1 cellular context compared by ENCODE assay signal in the genomic region with DNA sequence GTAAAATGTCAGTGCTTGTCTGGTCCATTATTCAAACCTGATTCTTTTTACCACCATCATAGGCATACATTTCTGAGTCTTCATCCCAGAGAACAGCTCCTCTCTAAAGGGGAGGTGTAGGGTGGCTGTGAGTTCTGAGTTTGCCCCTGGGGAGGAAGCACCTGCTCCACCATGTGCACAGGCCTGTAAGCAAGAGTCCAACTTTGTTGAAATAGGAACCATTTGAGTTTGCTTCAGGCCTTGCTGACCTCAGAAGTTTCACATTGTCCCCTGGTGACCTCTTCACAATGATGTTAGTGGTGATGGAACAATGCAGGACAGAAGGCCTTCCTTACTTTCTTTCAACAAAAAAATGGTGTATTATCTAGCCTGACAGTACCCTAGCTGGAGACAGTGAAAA.
TF ChIP-seq lines count a peak whose summit lies in the region.

No MANE protein-coding gene starts in this region.

TF ChIP-seq in SK-N-SH treated with all-trans-retinoic acid at 6 μM for 48 hours, 23 proteins besides CTCF, POLR2A, EP300 and RAD21 (continued from another document):
- TF ChIP-seq, protein P1, sequence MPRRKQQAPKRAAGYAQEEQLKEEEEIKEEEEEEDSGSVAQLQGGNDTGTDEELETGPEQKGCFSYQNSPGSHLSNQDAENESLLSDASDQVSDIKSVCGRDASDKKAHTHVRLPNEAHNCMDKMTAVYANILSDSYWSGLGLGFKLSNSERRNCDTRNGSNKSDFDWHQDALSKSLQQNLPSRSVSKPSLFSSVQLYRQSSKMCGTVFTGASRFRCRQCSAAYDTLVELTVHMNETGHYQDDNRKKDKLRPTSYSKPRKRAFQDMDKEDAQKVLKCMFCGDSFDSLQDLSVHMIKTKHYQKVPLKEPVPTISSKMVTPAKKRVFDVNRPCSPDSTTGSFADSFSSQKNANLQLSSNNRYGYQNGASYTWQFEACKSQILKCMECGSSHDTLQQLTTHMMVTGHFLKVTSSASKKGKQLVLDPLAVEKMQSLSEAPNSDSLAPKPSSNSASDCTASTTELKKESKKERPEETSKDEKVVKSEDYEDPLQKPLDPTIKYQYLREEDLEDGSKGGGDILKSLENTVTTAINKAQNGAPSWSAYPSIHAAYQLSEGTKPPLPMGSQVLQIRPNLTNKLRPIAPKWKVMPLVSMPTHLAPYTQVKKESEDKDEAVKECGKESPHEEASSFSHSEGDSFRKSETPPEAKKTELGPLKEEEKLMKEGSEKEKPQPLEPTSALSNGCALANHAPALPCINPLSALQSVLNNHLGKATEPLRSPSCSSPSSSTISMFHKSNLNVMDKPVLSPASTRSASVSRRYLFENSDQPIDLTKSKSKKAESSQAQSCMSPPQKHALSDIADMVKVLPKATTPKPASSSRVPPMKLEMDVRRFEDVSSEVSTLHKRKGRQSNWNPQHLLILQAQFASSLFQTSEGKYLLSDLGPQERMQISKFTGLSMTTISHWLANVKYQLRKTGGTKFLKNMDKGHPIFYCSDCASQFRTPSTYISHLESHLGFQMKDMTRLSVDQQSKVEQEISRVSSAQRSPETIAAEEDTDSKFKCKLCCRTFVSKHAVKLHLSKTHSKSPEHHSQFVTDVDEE (CRISPR knock-in tag; IDR thresholded peaks at IDR 0.05) = no peak
- TF ChIP-seq ZFP3 (CRISPR knock-in tag; IDR thresholded peaks at IDR 0.05) = no peak
- TF ChIP-seq ESRRG (CRISPR knock-in tag; IDR thresholded peaks at IDR 0.05) = no peak
- TF ChIP-seq, protein P2, sequence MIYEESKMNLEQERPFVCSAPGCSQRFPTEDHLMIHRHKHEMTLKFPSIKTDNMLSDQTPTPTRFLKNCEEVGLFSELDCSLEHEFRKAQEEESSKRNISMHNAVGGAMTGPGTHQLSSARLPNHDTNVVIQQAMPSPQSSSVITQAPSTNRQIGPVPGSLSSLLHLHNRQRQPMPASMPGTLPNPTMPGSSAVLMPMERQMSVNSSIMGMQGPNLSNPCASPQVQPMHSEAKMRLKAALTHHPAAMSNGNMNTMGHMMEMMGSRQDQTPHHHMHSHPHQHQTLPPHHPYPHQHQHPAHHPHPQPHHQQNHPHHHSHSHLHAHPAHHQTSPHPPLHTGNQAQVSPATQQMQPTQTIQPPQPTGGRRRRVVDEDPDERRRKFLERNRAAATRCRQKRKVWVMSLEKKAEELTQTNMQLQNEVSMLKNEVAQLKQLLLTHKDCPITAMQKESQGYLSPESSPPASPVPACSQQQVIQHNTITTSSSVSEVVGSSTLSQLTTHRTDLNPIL (CRISPR knock-in tag; IDR thresholded peaks at IDR 0.05; ENCODE audit: low read depth) = no peak
- no peak for TF ChIP-seq ZNF8 (CRISPR knock-in tag; IDR thresholded peaks at IDR 0.05)
- TF ChIP-seq ZNF70 (CRISPR knock-in tag; IDR thresholded peaks at IDR 0.05) = no peak
- no peak for TF ChIP-seq ISL1 (CRISPR knock-in tag; IDR thresholded peaks at IDR 0.05)
- no peak for TF ChIP-seq TOX (CRISPR knock-in tag; IDR thresholded peaks at IDR 0.05; ENCODE audit: borderline replicate concordance)
